In the genomic region with DNA sequence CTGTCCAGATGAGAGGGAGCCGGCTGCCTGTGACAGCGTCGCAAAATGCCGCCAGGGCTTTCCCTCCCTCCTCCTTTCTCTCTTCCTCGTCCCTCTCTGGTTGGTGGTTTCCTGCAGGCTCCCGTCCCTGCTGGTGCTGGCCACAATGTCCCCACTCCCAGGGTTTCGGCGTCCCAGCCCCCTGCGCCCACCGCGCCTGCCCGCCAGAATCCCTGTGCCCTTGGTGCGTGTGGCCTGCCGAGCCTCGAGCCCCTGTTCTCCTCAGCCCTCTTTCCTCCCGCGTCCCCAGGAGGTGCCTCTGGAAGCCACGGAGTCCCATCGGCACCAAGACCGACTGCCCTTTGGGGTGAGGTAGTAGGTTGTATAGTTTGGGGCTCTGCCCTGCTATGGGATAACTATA, we compare ENCODE assay signal across 16 cellular contexts. TPM values are rescaled to one million over a fixed set of nuclear protein-coding genes. Genes with fewer than 3 reads are reported as not detected.
DNase-seq lines count a peak whose midpoint lies in the region; ATAC-seq, FAIRE-seq and TF ChIP-seq lines count a peak whose summit lies in the region.
"Had no signal": no experiment of that assay in that cellular context is flagged by ENCODE, and none has a peak within 500 bp of the region (broad histone marks: within the 10 kb centered on the region; RNA-seq: fewer than 3 reads in every experiment).

No MANE protein-coding gene starts in this region.

- no peak overlapping the region for H3K4me3 Mint-ChIP-seq in activated T-helper 1 cell treated with anti-CD3 and anti-CD28 coated beads, Interleukin-12 subunit alpha, Interleukin-12 subunit beta, Interleukin-2, Interleukin-4 antibody, amounts not matched to agents 30 ng/mL and 10 ng/mL and 1 ng/mL, durations not matched to agents 14 hours and 24 hours and 36 hours
- H3K4me3 Mint-ChIP-seq: activated CD4-positive, alpha-beta T cell treated with anti-CD3 and anti-CD28 coated beads, Interleukin-2, amount 10 ng/mL, durations not matched to agents 7 days and 5 days had no signal

- peaks cover 62 to 85% of the 10 kb centered on the region in 2 experiments for H3K36me3 ChIP-seq in SK-N-SH (replicated peaks in 1 of 2; ENCODE audit: control insufficient read depth in 1 of 2, insufficient read depth in 2 of 2, low read length in 1 of 2)
- H3K36me3 ChIP-seq in osteoblast (ENCODE audit: insufficient read depth, low read length) = peaks cover 82% of the 10 kb centered on the region
- peaks cover 0 to 57% (median 12%) of the 10 kb centered on the region in 3 donors for H3K36me3 ChIP-seq in tibial nerve

- H3K27me3 Mint-ChIP-seq in activated T-helper 1 cell treated with anti-CD3 and anti-CD28 coated beads, Interleukin-12 subunit alpha, Interleukin-12 subunit beta, Interleukin-2, Interleukin-4 antibody, amounts not matched to agents 30 ng/mL and 10 ng/mL and 1 ng/mL, durations not matched to agents 14 hours and 24 hours and 36 hours (ENCODE audit: insufficient read depth) = no peaks in the 10 kb centered on the region
- H3K27me3 Mint-ChIP-seq: activated CD4-positive, alpha-beta T cell treated with anti-CD3 and anti-CD28 coated beads, Interleukin-2, amount 10 ng/mL, durations not matched to agents 7 days and 5 days had no signal

- H2AFZ ChIP-seq in SK-N-SH (ENCODE audit: low read depth) (no peak overlapping the region), osteoblast (ENCODE audit: low read length) (no peak overlapping the region)
- H2AFZ ChIP-seq: parathyroid adenoma had no signal

- DNase-seq in SK-N-SH = no peak
- DNase-seq in osteoblast (ENCODE audit: insufficient read length, low spot score, missing footprints) = no peak
- DNase-seq in tibial nerve (ENCODE audit: low spot score in 2 of 2) = no peak
- DNase-seq in activated T-helper 1 cell treated with anti-CD3 and anti-CD28 coated beads, Interleukin-12 subunit alpha, Interleukin-12 subunit beta, Interleukin-2, Interleukin-4 antibody, amounts not matched to agents 30 ng/mL and 10 ng/mL and 1 ng/mL, durations not matched to agents 14 hours and 24 hours and 36 hours (ENCODE audit: low spot score) = no peak
- no peak for DNase-seq in activated CD8-positive, alpha-beta memory T cell treated with anti-CD3 and anti-CD28 coated beads, Interleukin-2, amount 50 U/mL, for 4 hours
- no peak for DNase-seq in urothelium cell line (ENCODE audit: low spot score)
- DNase-seq: 8988T; activated CD4-positive, alpha-beta T cell treated with anti-CD3 and anti-CD28 coated beads, Interleukin-2, amount 10 ng/mL, durations not matched to agents 7 days and 5 days; KG1; NCI-H187; NCI-H524 treated with DMSO at 0.1 percent for 48 hours; stimulated activated CD4-positive, alpha-beta T cell treated with anti-CD3 and anti-CD28 coated beads, Interleukin-1b, Interleukin-23, amount 100 ng/mL, for 48 hours had no signal

- no peaks in the 10 kb centered on the region for H3K27me3 ChIP-seq in SK-N-SH (ENCODE audit: insufficient read depth)
- H3K27me3 ChIP-seq in osteoblast (ENCODE audit: insufficient read depth, low read length) = no peaks in the 10 kb centered on the region
- no peaks in the 10 kb centered on the region for H3K27me3 ChIP-seq in tibial nerve

- H3K79me2 ChIP-seq in SK-N-SH (ENCODE audit: insufficient read depth) = peaks cover 45% of the 10 kb centered on the region; the same call in 1 of the 2 replicates
- peaks cover 50% of the 10 kb centered on the region for H3K79me2 ChIP-seq in osteoblast (ENCODE audit: insufficient read depth, low read length)
- H3K79me2 ChIP-seq: parathyroid adenoma had no signal

- H3K9me3 ChIP-seq in SK-N-SH (no peaks in the 10 kb centered on the region), osteoblast (ENCODE audit: low read depth, low read length) (no peaks in the 10 kb centered on the region), tibial nerve (no peaks in the 10 kb centered on the region)

- WGBS in SK-N-SH (ENCODE audit: low lambda C conversion rate) = 84% methylated on average over 18 of the region's 20 CpGs
- 57 to 59% methylated on average over 20 of the region's 20 CpGs for WGBS in tibial nerve, 2 donors

- H4K20me1 ChIP-seq in SK-N-SH (ENCODE audit: insufficient read depth) (peaks cover 99% of the 10 kb centered on the region), osteoblast (ENCODE audit: insufficient read depth, low read length) (peaks cover 92% of the 10 kb centered on the region)

- no peak for TF ChIP-seq EP300 in SK-N-SH (IDR thresholded peaks at IDR 0.05; ENCODE audit: borderline replicate concordance in 1 of 2, low read depth in 1 of 2, low read length in 1 of 2)
- no peak for TF ChIP-seq EP300 in tibial nerve (IDR thresholded peaks at IDR 0.05)

- no peak for TF ChIP-seq RAD21 in SK-N-SH (IDR thresholded peaks at IDR 0.05; ENCODE audit: low read length)

- no peaks in the 10 kb centered on the region for H3K9me3 Mint-ChIP-seq in activated T-helper 1 cell treated with anti-CD3 and anti-CD28 coated beads, Interleukin-12 subunit alpha, Interleukin-12 subunit beta, Interleukin-2, Interleukin-4 antibody, amounts not matched to agents 30 ng/mL and 10 ng/mL and 1 ng/mL, durations not matched to agents 14 hours and 24 hours and 36 hours
- H3K9me3 Mint-ChIP-seq: activated CD4-positive, alpha-beta T cell treated with anti-CD3 and anti-CD28 coated beads, Interleukin-2, amount 10 ng/mL, durations not matched to agents 7 days and 5 days had no signal

- H3K4me1 ChIP-seq in SK-N-SH (ENCODE audit: control insufficient read depth in 1 of 2, insufficient read depth in 2 of 2, low read depth in 1 of 2, low read length in 1 of 2) (peaks cover 29 to 89% of the 10 kb centered on the region in 2 experiments), osteoblast (ENCODE audit: insufficient read depth, low read length) (peaks cover 48% of the 10 kb centered on the region), tibial nerve (peaks cover 0 to 96% (median 52%) of the 10 kb centered on the region in 4 donors)
- H3K4me1 ChIP-seq: parathyroid adenoma had no signal

- H3K9me2 ChIP-seq in SK-N-SH = no peaks in the 10 kb centered on the region

- H3K27ac ChIP-seq in SK-N-SH (ENCODE audit: low read depth in 2 of 2, low read length in 1 of 2) (peak overlapping the region; percentile 63 to 70; a peak in 3 of 4 replicates), cingulate gyrus (ENCODE audit: low read depth, low read length) (peak overlapping the region; percentile 65), osteoblast (ENCODE audit: low read depth, low read length) (peak overlapping the region; percentile 45), tibial nerve (peak overlapping the region; percentile 56 to 88 (median 74))
- H3K27ac ChIP-seq: parathyroid adenoma had no signal

- no peak overlapping the region for H3K4me2 ChIP-seq in SK-N-SH
- H3K4me2 ChIP-seq in osteoblast (ENCODE audit: insufficient read depth, low read length) = no peak overlapping the region

- intact Hi-C loops in activated T-helper 1 cell treated with anti-CD3 and anti-CD28 coated beads, Interleukin-12 subunit alpha, Interleukin-12 subunit beta, Interleukin-2, Interleukin-4 antibody, amounts not matched to agents 30 ng/mL and 10 ng/mL and 1 ng/mL, durations not matched to agents 14 hours and 24 hours and 36 hours (cut with micrococcal nuclease) = no loop called here

- CTCF ChIA-PET in SK-N-SH (lab: Yijun Ruan, JAX) = interaction anchor here (1.3 to 7.5 kb wide), 3 partner anchors 14 to 115 kb away, joined by 3 to 107 read pairs (median 102); no protein-coding TSS in a partner anchor

- TF ChIP-seq CTCF in SK-N-SH (IDR thresholded peaks at IDR 0.05) (no peak), osteoblast (IDR thresholded peaks at IDR 0.05; ENCODE audit: extremely low read depth, low read depth, low read length) (no peak), tibial nerve (IDR thresholded peaks at IDR 0.05) (no peak)

- no peak overlapping the region for H3K9ac ChIP-seq in SK-N-SH
- H3K9ac ChIP-seq: parathyroid adenoma had no signal

- H3K4me1 Mint-ChIP-seq in activated T-helper 1 cell treated with anti-CD3 and anti-CD28 coated beads, Interleukin-12 subunit alpha, Interleukin-12 subunit beta, Interleukin-2, Interleukin-4 antibody, amounts not matched to agents 30 ng/mL and 10 ng/mL and 1 ng/mL, durations not matched to agents 14 hours and 24 hours and 36 hours (ENCODE audit: low read depth) = no peaks in the 10 kb centered on the region
- H3K4me1 Mint-ChIP-seq: activated CD4-positive, alpha-beta T cell treated with anti-CD3 and anti-CD28 coated beads, Interleukin-2, amount 10 ng/mL, durations not matched to agents 7 days and 5 days had no signal

- no peak for ATAC-seq in SK-N-SH treated with all-trans-retinoic acid at 6 μM for 48 hours

- TF ChIP-seq POLR2A in tibial nerve (IDR thresholded peaks at IDR 0.05) = no peak

- FAIRE-seq in urothelium cell line (lab: Jason Lieb, UNC) = no peak
- FAIRE-seq: GM18507 had no signal

- POLR2A ChIA-PET in SK-N-SH (lab: Yijun Ruan, JAX) = no interaction called here

- H3K27ac Mint-ChIP-seq in activated T-helper 1 cell treated with anti-CD3 and anti-CD28 coated beads, Interleukin-12 subunit alpha, Interleukin-12 subunit beta, Interleukin-2, Interleukin-4 antibody, amounts not matched to agents 30 ng/mL and 10 ng/mL and 1 ng/mL, durations not matched to agents 14 hours and 24 hours and 36 hours = no peak overlapping the region
- H3K27ac Mint-ChIP-seq: activated CD4-positive, alpha-beta T cell treated with anti-CD3 and anti-CD28 coated beads, Interleukin-2, amount 10 ng/mL, durations not matched to agents 7 days and 5 days had no signal

- no peaks in the 10 kb centered on the region for H3K36me3 Mint-ChIP-seq in activated T-helper 1 cell treated with anti-CD3 and anti-CD28 coated beads, Interleukin-12 subunit alpha, Interleukin-12 subunit beta, Interleukin-2, Interleukin-4 antibody, amounts not matched to agents 30 ng/mL and 10 ng/mL and 1 ng/mL, durations not matched to agents 14 hours and 24 hours and 36 hours (ENCODE audit: low read depth)

- peaks cover 95% of the 10 kb centered on the region for H3F3A ChIP-seq in SK-N-SH (replicated peaks; ENCODE audit: insufficient read depth)

- H3K4me3 ChIP-seq in SK-N-SH (ENCODE audit: low read depth in 2 of 2, low read length in 1 of 2) (no peak overlapping the region), osteoblast (ENCODE audit: insufficient read depth, low read length) (no peak overlapping the region), tibial nerve (no peak overlapping the region)

TF ChIP-seq in SK-N-SH, 30 proteins besides CTCF, POLR2A, EP300 and RAD21 (continues in another document):
- no peak for TF ChIP-seq JUND (IDR thresholded peaks at IDR 0.05)

TF ChIP-seq in SK-N-SH treated with all-trans-retinoic acid at 6 μM for 48 hours, 23 proteins besides CTCF, POLR2A, EP300 and RAD21 (continues in another document):
- TF ChIP-seq TOX (CRISPR knock-in tag; IDR thresholded peaks at IDR 0.05; ENCODE audit: borderline replicate concordance) (no peak), ESRRG (CRISPR knock-in tag; IDR thresholded peaks at IDR 0.05) (no peak), ZFP30 (CRISPR knock-in tag; IDR thresholded peaks at IDR 0.05) (no peak)

RNA-seq across cellular contexts. Expression of gene PPARA, which starts 37.9 kb away (rescaled TPM):
- 4.5 TPM in 2 replicates for polyA plus RNA-seq in SK-N-SH (2012; rRNA removed)
- 4.1 and 4.4 TPM in 2 replicates for polyA plus RNA-seq in SK-N-SH (2012; cell fraction: cytosol; rRNA removed)
- 5.8 and 6.8 TPM in 2 replicates for polyA plus RNA-seq in SK-N-SH (2012; cell fraction: nucleus; rRNA removed)
- total RNA-seq in osteoblast (21.8 and 22.1 TPM in 2 replicates), tibial nerve (10 to 100 TPM; 18.9 to 43.5 (median 27.2) TPM)
- total RNA-seq in activated T-helper 1 cell treated with anti-CD3 and anti-CD28 coated beads, Interleukin-12 subunit alpha, Interleukin-12 subunit beta, Interleukin-2, Interleukin-4 antibody, amounts not matched to agents 30 ng/mL and 10 ng/mL and 1 ng/mL, durations not matched to agents 14 hours and 24 hours and 36 hours = 11.6 and 14.3 TPM in 2 replicates
